In the genomic region with DNA sequence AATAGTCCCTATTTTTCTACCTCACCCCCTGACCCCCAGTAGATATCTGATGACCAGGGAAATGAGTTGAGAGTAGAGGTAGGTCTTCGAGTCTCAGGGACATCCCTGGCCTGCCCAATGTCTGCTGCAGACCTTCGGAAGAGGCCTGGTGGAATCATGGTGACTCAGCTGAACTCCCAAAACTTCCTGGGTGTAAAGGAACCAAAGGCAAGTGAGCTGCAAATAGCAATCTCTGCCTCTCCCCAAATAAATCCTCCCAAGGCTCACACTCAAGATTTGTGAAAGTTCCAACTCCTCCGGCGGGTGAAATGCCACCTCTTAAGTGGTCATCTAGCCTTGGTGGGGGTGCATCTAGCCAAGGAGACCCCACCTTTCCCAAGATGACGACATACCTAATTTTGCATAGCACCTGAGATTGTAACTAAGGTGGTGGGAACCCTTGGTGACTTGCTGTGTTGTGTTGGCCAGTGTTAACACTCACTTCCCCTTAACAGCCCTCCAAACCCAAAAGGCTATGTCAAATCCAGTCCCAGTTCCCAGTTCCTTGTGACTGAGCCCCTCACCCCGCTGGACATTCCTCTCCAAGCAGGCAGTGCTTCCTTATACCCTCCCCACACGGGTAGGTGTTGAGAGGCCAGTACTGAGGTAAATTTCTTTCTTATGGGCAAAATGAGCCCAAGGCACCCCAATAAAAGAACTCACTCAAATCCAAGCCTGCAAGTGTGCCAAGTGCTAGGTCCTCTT, we compare ENCODE assay signal across 8 cellular contexts. TPM values are rescaled to one million over a fixed set of nuclear protein-coding genes. Genes with fewer than 3 reads are reported as not detected.
A peak's percentile ranks its signal among the peaks of the same experiment; 100 is the strongest.
DNase-seq lines count a peak whose midpoint lies in the region; ATAC-seq, FAIRE-seq and TF ChIP-seq lines count a peak whose summit lies in the region.

No MANE protein-coding gene starts in this region.

- FAIRE-seq in GM18507 (lab: Jason Lieb, UNC), result peak; percentile 36

- 68% methylated on average over 7 of the region's 7 CpGs for WGBS in prostate gland

- H3K36me3 Mint-ChIP-seq in activated CD4-positive, alpha-beta memory T cell treated with anti-CD3 and anti-CD28 coated beads for 36 hours, result peaks cover 51% of the 10 kb centered on the region

- no peak for DNase-seq in GM18507 (ENCODE audit: extremely low spot score, insufficient read length, low read depth)
- no peak for DNase-seq in activated CD4-positive, alpha-beta memory T cell treated with anti-CD3 and anti-CD28 coated beads for 36 hours
- DNase-seq in foreskin fibroblast, result peak; percentile 86
- no peak for DNase-seq in prostate gland (ENCODE audit: low spot score)
- DNase-seq in DMS153 (lab: John Stamatoyannopoulos, UW), result no peak
- no peak for DNase-seq in epidermal melanocyte (ENCODE audit: insufficient read length, low spot score)

- H3K4me3 Mint-ChIP-seq in activated CD4-positive, alpha-beta memory T cell treated with anti-CD3 and anti-CD28 coated beads for 36 hours, result peak overlapping the region; percentile 57

- H3K36me3 ChIP-seq in prostate gland, result peaks cover 7 to 14% of the 10 kb centered on the region in 2 donors

- peak overlapping the region; percentile 37 to 98 for H3K4me3 ChIP-seq in foreskin fibroblast (ENCODE audit: low read depth in 1 of 2, low read length in 2 of 2)
- no peak overlapping the region for H3K4me3 ChIP-seq in prostate gland

- H3K9me3 Mint-ChIP-seq in activated CD4-positive, alpha-beta memory T cell treated with anti-CD3 and anti-CD28 coated beads for 36 hours, result no peaks in the 10 kb centered on the region

- TF ChIP-seq POLR2A in prostate gland (IDR thresholded peaks at IDR 0.05), result no peak

- H3K27me3 Mint-ChIP-seq in activated CD4-positive, alpha-beta memory T cell treated with anti-CD3 and anti-CD28 coated beads for 36 hours, result no peaks in the 10 kb centered on the region

- H3K27ac Mint-ChIP-seq in activated CD4-positive, alpha-beta memory T cell treated with anti-CD3 and anti-CD28 coated beads for 36 hours, result peak overlapping the region; percentile 86

- no peak for TF ChIP-seq CTCF in foreskin fibroblast (IDR thresholded peaks at IDR 0.05; ENCODE audit: low read depth, low read length)
- no peak for TF ChIP-seq CTCF in prostate gland (IDR thresholded peaks at IDR 0.05)

- H3K27ac ChIP-seq in prostate gland, result peak overlapping the region; percentile 54 to 99

- H3K4me1 Mint-ChIP-seq in activated CD4-positive, alpha-beta memory T cell treated with anti-CD3 and anti-CD28 coated beads for 36 hours (ENCODE audit: low read depth), result peaks cover 71% of the 10 kb centered on the region

- POLR2A ChIA-PET in activated CD4-positive, alpha-beta memory T cell treated with anti-CD3 and anti-CD28 coated beads for 36 hours (lab: Charles Lee), result interaction anchor here (0.8 to 7.1 kb wide), 5 partner anchors 9 to 53 kb away, joined by 3 to 163 read pairs (median 5); no protein-coding TSS in a partner anchor

- H3K27me3 ChIP-seq in prostate gland (replicated peaks; ENCODE audit: insufficient read depth), result no peaks in the 10 kb centered on the region

- CTCF ChIA-PET in activated CD4-positive, alpha-beta memory T cell treated with anti-CD3 and anti-CD28 coated beads for 36 hours (lab: Charles Lee), result interaction anchor here (0.6 to 11.0 kb wide), 4 partner anchors 29 to 537 kb away, joined by 3 to 218 read pairs (median 49); no protein-coding TSS in a partner anchor

- no peaks in the 10 kb centered on the region for H3K4me1 ChIP-seq in prostate gland (replicated peaks)

- intact Hi-C loops in activated CD4-positive, alpha-beta memory T cell treated with anti-CD3 and anti-CD28 coated beads for 36 hours (cut with micrococcal nuclease), result loop anchor here (5.0 to 10.0 kb wide), 4 partner anchors 304 to 969 kb away; a partner anchor contains a TSS
- intact Hi-C loops in prostate gland (cut with DNase I), result no loop called here

- no peaks in the 10 kb centered on the region for H3K9me3 ChIP-seq in prostate gland

- ATAC-seq in GM21515 (IDR thresholded peaks at IDR 0.05; ENCODE audit: unreplicated experiment) (no peak), HG03520 (IDR thresholded peaks at IDR 0.05; ENCODE audit: unreplicated experiment) (no peak)

RNA-seq across cellular contexts. Expression of a gene that starts 6.2 kb away (rescaled TPM):
- 100 to 1,000 TPM; 103 to 107 TPM for total RNA-seq in activated CD4-positive, alpha-beta memory T cell treated with anti-CD3 and anti-CD28 coated beads for 36 hours
- total RNA-seq in prostate gland, result 100 to 1,000 TPM; 359 to 556 TPM

Comparison
In these comparisons a context has a peak if more than half of its experiments do, and no peak if none do; other contexts are left out.
1. DNase-seq: peak in foreskin fibroblast (2 of 2); none in GM18507 (single experiment), activated CD4-positive, alpha-beta memory T cell treated with anti-CD3 and anti-CD28 coated beads for 36 hours (single experiment), prostate gland (single experiment), DMS153 (single experiment) and epidermal melanocyte (single experiment).
2. H3K4me3 ChIP-seq: peak in foreskin fibroblast (2 of 2); none in prostate gland (0 of 2).